1 cellular context compared by ENCODE assay signal in genomic region chr20:5715068-5715841, GRCh38.
A peak's percentile ranks its signal among the peaks of the same experiment; 100 is the strongest.
TF ChIP-seq lines count a peak whose summit lies in the region.

No MANE protein-coding gene starts in this region.

TF ChIP-seq in HepG2, 621 proteins besides CTCF, POLR2A, EP300 and RAD21 (continues in another document):
- no peak for TF ChIP-seq HMG20A (CRISPR knock-in tag; IDR thresholded peaks at IDR 0.05; ENCODE audit: borderline replicate concordance)
- no peak for TF ChIP-seq FOXA1 (IDR thresholded peaks at IDR 0.05)
- no peak for TF ChIP-seq FOXA1 (CRISPR knock-in tag; IDR thresholded peaks at IDR 0.05)
- TF ChIP-seq WIZ (CRISPR knock-in tag; IDR thresholded peaks at IDR 0.05), result no peak
- no peak for TF ChIP-seq ZNF563 (CRISPR knock-in tag; IDR thresholded peaks at IDR 0.05)
- TF ChIP-seq NBN (conservative IDR thresholded peaks at IDR 0.05), result no peak
- TF ChIP-seq ZNF781 (CRISPR knock-in tag; IDR thresholded peaks at IDR 0.05; ENCODE audit: borderline replicate concordance, not compliant biosample characterization), result no peak
- 0 out of 2 replicates have a peak, but pooled peaks have one; percentile 51 for TF ChIP-seq ZFP62 (CRISPR knock-in tag; IDR thresholded peaks at IDR 0.05)
- TF ChIP-seq SOX5 (CRISPR knock-in tag; IDR thresholded peaks at IDR 0.05; ENCODE audit: borderline replicate concordance), result no peak
- no peak for TF ChIP-seq ZNF318 (CRISPR knock-in tag; IDR thresholded peaks at IDR 0.05)
- no peak for TF ChIP-seq ARID3A (IDR thresholded peaks at IDR 0.05; ENCODE audit: low read depth, low read length)
- TF ChIP-seq ZNF350 (CRISPR knock-in tag; IDR thresholded peaks at IDR 0.05; ENCODE audit: borderline replicate concordance, low read depth), result no peak
- TF ChIP-seq ZNF17 (CRISPR knock-in tag; IDR thresholded peaks at IDR 0.05), result no peak
- TF ChIP-seq ZNF580 (CRISPR knock-in tag; IDR thresholded peaks at IDR 0.05; ENCODE audit: borderline replicate concordance, low read depth), result no peak
- TF ChIP-seq ZNF484 (CRISPR knock-in tag; IDR thresholded peaks at IDR 0.05; ENCODE audit: borderline replicate concordance, low read depth), result no peak
- no peak for TF ChIP-seq GZF1 (CRISPR knock-in tag; IDR thresholded peaks at IDR 0.05)
- no peak for TF ChIP-seq U2AF2 (IDR thresholded peaks at IDR 0.05; ENCODE audit: low read depth, low read length)
- no peak for TF ChIP-seq ZNF207 (IDR thresholded peaks at IDR 0.05; ENCODE audit: borderline replicate concordance)
- TF ChIP-seq ZNF749 (CRISPR knock-in tag; IDR thresholded peaks at IDR 0.05; ENCODE audit: borderline replicate concordance), result no peak
- TF ChIP-seq MTF1 (CRISPR knock-in tag; IDR thresholded peaks at IDR 0.05), result no peak
- TF ChIP-seq RFXAP (CRISPR knock-in tag; IDR thresholded peaks at IDR 0.05; ENCODE audit: borderline replicate concordance), result no peak
- TF ChIP-seq ZNF75D (CRISPR knock-in tag; IDR thresholded peaks at IDR 0.05; ENCODE audit: borderline replicate concordance), result no peak
- TF ChIP-seq ZSCAN25 (CRISPR knock-in tag; IDR thresholded peaks at IDR 0.05), result no peak
- no peak for TF ChIP-seq NCOA5 (CRISPR knock-in tag; IDR thresholded peaks at IDR 0.05)
- TF ChIP-seq TRIM24 (CRISPR knock-in tag; IDR thresholded peaks at IDR 0.05), result no peak
- TF ChIP-seq BRD4 (CRISPR knock-in tag; IDR thresholded peaks at IDR 0.05), result 0 out of 2 replicates have a peak, but pooled peaks have one; percentile 50
- peak; percentile 35; the same call in 1 of the 2 replicates for TF ChIP-seq ZNF367 (CRISPR knock-in tag; IDR thresholded peaks at IDR 0.05; ENCODE audit: borderline replicate concordance)
- TF ChIP-seq, protein P1, sequence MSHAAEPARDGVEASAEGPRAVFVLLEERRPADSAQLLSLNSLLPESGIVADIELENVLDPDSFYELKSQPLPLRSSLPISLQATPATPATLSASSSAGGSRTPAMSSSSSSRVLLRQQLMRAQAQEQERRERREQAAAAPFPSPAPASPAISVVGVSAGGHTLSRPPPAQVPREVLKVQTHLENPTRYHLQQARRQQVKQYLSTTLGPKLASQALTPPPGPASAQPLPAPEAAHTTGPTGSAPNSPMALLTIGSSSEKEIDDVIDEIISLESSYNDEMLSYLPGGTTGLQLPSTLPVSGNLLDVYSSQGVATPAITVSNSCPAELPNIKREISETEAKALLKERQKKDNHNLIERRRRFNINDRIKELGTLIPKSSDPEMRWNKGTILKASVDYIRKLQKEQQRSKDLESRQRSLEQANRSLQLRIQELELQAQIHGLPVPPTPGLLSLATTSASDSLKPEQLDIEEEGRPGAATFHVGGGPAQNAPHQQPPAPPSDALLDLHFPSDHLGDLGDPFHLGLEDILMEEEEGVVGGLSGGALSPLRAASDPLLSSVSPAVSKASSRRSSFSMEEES (CRISPR knock-in tag; IDR thresholded peaks at IDR 0.05), result no peak
- no peak for TF ChIP-seq GMEB1 (CRISPR knock-in tag; IDR thresholded peaks at IDR 0.05; ENCODE audit: borderline replicate concordance)
- peak; percentile 100 for TF ChIP-seq ZNF264 (CRISPR knock-in tag; IDR thresholded peaks at IDR 0.05)
- TF ChIP-seq YY1 (IDR thresholded peaks at IDR 0.05; ENCODE audit: insufficient read depth, insufficient replicate concordance, low read depth, low read length), result no peak
- TF ChIP-seq ZNF557 (CRISPR knock-in tag; IDR thresholded peaks at IDR 0.05), result no peak
- TF ChIP-seq HHEX (CRISPR knock-in tag; IDR thresholded peaks at IDR 0.05), result no peak
- TF ChIP-seq KDM5A (IDR thresholded peaks at IDR 0.05; ENCODE audit: borderline replicate concordance, low read length), result no peak
- TF ChIP-seq, protein P2, sequence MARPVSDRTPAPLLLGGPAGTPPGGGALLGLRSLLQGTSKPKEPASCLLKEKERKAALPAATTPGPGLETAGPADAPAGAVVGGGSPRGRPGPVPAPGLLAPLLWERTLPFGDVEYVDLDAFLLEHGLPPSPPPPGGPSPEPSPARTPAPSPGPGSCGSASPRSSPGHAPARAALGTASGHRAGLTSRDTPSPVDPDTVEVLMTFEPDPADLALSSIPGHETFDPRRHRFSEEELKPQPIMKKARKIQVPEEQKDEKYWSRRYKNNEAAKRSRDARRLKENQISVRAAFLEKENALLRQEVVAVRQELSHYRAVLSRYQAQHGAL (CRISPR knock-in tag; IDR thresholded peaks at IDR 0.05; ENCODE audit: not compliant biosample characterization), result peak; percentile 4
- TF ChIP-seq ZNF772 (CRISPR knock-in tag; IDR thresholded peaks at IDR 0.05), result no peak
- no peak for TF ChIP-seq KLF11 (CRISPR knock-in tag; IDR thresholded peaks at IDR 0.05)
- TF ChIP-seq, protein P3, sequence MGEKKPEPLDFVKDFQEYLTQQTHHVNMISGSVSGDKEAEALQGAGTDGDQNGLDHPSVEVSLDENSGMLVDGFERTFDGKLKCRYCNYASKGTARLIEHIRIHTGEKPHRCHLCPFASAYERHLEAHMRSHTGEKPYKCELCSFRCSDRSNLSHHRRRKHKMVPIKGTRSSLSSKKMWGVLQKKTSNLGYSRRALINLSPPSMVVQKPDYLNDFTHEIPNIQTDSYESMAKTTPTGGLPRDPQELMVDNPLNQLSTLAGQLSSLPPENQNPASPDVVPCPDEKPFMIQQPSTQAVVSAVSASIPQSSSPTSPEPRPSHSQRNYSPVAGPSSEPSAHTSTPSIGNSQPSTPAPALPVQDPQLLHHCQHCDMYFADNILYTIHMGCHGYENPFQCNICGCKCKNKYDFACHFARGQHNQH (CRISPR knock-in tag; IDR thresholded peaks at IDR 0.05), result no peak
- TF ChIP-seq, protein P4, sequence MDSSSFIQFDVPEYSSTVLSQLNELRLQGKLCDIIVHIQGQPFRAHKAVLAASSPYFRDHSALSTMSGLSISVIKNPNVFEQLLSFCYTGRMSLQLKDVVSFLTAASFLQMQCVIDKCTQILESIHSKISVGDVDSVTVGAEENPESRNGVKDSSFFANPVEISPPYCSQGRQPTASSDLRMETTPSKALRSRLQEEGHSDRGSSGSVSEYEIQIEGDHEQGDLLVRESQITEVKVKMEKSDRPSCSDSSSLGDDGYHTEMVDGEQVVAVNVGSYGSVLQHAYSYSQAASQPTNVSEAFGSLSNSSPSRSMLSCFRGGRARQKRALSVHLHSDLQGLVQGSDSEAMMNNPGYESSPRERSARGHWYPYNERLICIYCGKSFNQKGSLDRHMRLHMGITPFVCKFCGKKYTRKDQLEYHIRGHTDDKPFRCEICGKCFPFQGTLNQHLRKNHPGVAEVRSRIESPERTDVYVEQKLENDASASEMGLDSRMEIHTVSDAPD (CRISPR knock-in tag; IDR thresholded peaks at IDR 0.05), result no peak
- TF ChIP-seq ZFP1 (CRISPR knock-in tag; IDR thresholded peaks at IDR 0.05), result no peak
- no peak for TF ChIP-seq FIP1L1 (IDR thresholded peaks at IDR 0.05; ENCODE audit: borderline replicate concordance, insufficient read depth, low read depth, low read length)
- TF ChIP-seq ZNF839 (CRISPR knock-in tag; IDR thresholded peaks at IDR 0.05; ENCODE audit: borderline replicate concordance), result no peak
- TF ChIP-seq SMYD3 (CRISPR knock-in tag; IDR thresholded peaks at IDR 0.05), result no peak
- TF ChIP-seq ZNF776 (CRISPR knock-in tag; IDR thresholded peaks at IDR 0.05), result no peak
- TF ChIP-seq DR1 (CRISPR knock-in tag; IDR thresholded peaks at IDR 0.05), result no peak
- TF ChIP-seq MED1 (CRISPR knock-in tag; IDR thresholded peaks at IDR 0.05), result no peak
- TF ChIP-seq ATF7 (IDR thresholded peaks at IDR 0.05), result no peak
- no peak for TF ChIP-seq ATF7 (CRISPR knock-in tag; IDR thresholded peaks at IDR 0.05)
- no peak for TF ChIP-seq ZNF225 (CRISPR knock-in tag; IDR thresholded peaks at IDR 0.05)
- no peak for TF ChIP-seq ZNF253 (CRISPR knock-in tag; IDR thresholded peaks at IDR 0.05; ENCODE audit: borderline replicate concordance)
- no peak for TF ChIP-seq GMEB2 (CRISPR knock-in tag; IDR thresholded peaks at IDR 0.05; ENCODE audit: low read depth)
- no peak for TF ChIP-seq ZNF672 (CRISPR knock-in tag; IDR thresholded peaks at IDR 0.05)
- TF ChIP-seq ZNF674 (CRISPR knock-in tag; IDR thresholded peaks at IDR 0.05; ENCODE audit: low read depth), result no peak
- TF ChIP-seq ZNF7 (CRISPR knock-in tag; IDR thresholded peaks at IDR 0.05), result no peak; the same call in 1 of the 2 replicates
- TF ChIP-seq KMT2B (CRISPR knock-in tag; IDR thresholded peaks at IDR 0.05), result no peak
